In the genomic region with DNA sequence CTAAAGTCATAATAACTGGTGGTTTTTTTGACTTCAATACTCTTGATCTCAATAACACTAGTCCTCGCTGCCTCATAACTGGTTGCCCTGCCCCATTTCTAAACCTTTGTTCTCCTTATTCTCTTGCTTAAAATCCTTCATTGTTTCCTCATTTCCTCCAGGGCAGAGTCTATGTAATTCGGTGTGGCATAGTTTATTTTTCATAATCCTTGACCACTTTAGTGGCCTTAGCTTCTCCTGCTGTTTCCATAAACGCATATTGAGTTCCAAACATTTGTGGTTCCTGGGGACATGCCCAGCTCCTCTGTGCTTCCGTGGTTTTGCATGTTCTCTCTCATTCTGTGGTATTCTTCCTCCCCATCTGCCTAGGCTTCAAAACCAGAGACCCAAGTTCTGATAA, we compare ENCODE assay signal across 22 cellular contexts. TPM values are rescaled to one million over a fixed set of nuclear protein-coding genes. Genes with fewer than 3 reads are reported as not detected.
DNase-seq lines count a peak whose midpoint lies in the region; ATAC-seq and TF ChIP-seq lines count a peak whose summit lies in the region.
"Had no signal": no experiment of that assay in that cellular context is flagged by ENCODE, and none has a peak within 500 bp of the region (broad histone marks: within the 10 kb centered on the region; RNA-seq: fewer than 3 reads in every experiment).

No MANE protein-coding gene starts in this region.

- no peaks in the 10 kb centered on the region for H3K36me3 ChIP-seq in adipocyte (ENCODE audit: control insufficient read depth, insufficient read depth, low read length, severe bottlenecking)
- no peaks in the 10 kb centered on the region for H3K36me3 ChIP-seq in mesenchymal stem cell (ENCODE audit: control insufficient read depth in 1 of 2, insufficient read depth in 2 of 2, low read depth in 1 of 2, low read length in 2 of 2)
- H3K36me3 ChIP-seq: cardiac muscle cell, ovary, right lobe of liver, vagina had no signal

- H3K9ac ChIP-seq in adipocyte (ENCODE audit: low read length) (no peak overlapping the region), mesenchymal stem cell (ENCODE audit: low read length) (no peak overlapping the region)

- no peaks in the 10 kb centered on the region for H3K4me1 Mint-ChIP-seq in immature natural killer cell
- H3K4me1 Mint-ChIP-seq: naive B cell had no signal

- no peak overlapping the region for H4K91ac ChIP-seq in mesenchymal stem cell (ENCODE audit: low read length)

- H3K23ac ChIP-seq in mesenchymal stem cell (ENCODE audit: low read length in 2 of 2), result no peak overlapping the region

- H2BK5ac ChIP-seq in mesenchymal stem cell (ENCODE audit: low read depth, low read length, poor library complexity, severe bottlenecking), result no peak overlapping the region

- H3K27me3 Mint-ChIP-seq in immature natural killer cell (ENCODE audit: low read depth in 3 of 3), result peaks cover 0 to 2% (median 0%) of the 10 kb centered on the region in 3 donors

- H3K79me1 ChIP-seq in mesenchymal stem cell (replicated peaks; ENCODE audit: low read length, poor library complexity, severe bottlenecking), result no peaks in the 10 kb centered on the region

- peak; percentile 62 for DNase-seq in AG10803 (ENCODE audit: low read depth)
- peak; percentile 64 for DNase-seq in M059J (ENCODE audit: low read depth)
- DNase-seq in adipocyte (ENCODE audit: low read depth), result peak; percentile 59
- peak; percentile 45 for DNase-seq in mesenchymal stem cell
- DNase-seq in HCEC 1CT, result no peak
- no peak for DNase-seq in immature natural killer cell
- DNase-seq in DMS53 treated with DMSO at 0.1 percent for 48 hours (lab: John Stamatoyannopoulos, UW; ENCODE audit: unreplicated experiment), result no peak
- DNase-seq: activated CD4-positive, alpha-beta T cell treated with anti-CD3 and anti-CD28 coated beads for 48 hours; activated effector memory CD4-positive, alpha-beta T cell treated with anti-CD3 and anti-CD28 coated beads, Interleukin-2, amount 50 U/mL, for 16 hours; KBM-7; kidney; naive B cell; NCI-H1105 treated with DMSO at 0.1 percent for 48 hours; NCI-H510A; ovary; right lobe of liver; stimulated activated CD4-positive, alpha-beta T cell treated with anti-CD3 and anti-CD28 coated beads, Interleukin-15, amount 100 ng/mL, for 24 hours had no signal

- H3K18ac ChIP-seq in mesenchymal stem cell (ENCODE audit: low read depth in 1 of 2, low read length in 2 of 2), result no peak overlapping the region

- no peak overlapping the region for H2AK5ac ChIP-seq in mesenchymal stem cell (ENCODE audit: low read length, severe bottlenecking)

- H2AFZ ChIP-seq in mesenchymal stem cell (ENCODE audit: low read depth, low read length), result no peak overlapping the region

- WGBS in mesenchymal stem cell, result 58% methylated on average over 4 of the region's 4 CpGs

- H3K9me3 ChIP-seq in adipocyte (ENCODE audit: control insufficient read depth, low read length) (no peaks in the 10 kb centered on the region), mesenchymal stem cell (ENCODE audit: control insufficient read depth, low read length) (no peaks in the 10 kb centered on the region)
- H3K9me3 ChIP-seq: ovary, right lobe of liver, vagina had no signal

- H2BK120ac ChIP-seq in mesenchymal stem cell (ENCODE audit: low read depth, low read length), result no peak overlapping the region

- no peaks in the 10 kb centered on the region for H3K36me3 Mint-ChIP-seq in immature natural killer cell
- H3K36me3 Mint-ChIP-seq: naive B cell had no signal

- H2BK12ac ChIP-seq in mesenchymal stem cell (ENCODE audit: low read length in 2 of 2), result no peak overlapping the region

- ATAC-seq in HG02571 (IDR thresholded peaks at IDR 0.05; ENCODE audit: unreplicated experiment), result no peak
- ATAC-seq: right lobe of liver had no signal

- H3K9me3 Mint-ChIP-seq in immature natural killer cell, result peaks cover 0 to 2% (median 0%) of the 10 kb centered on the region in 6 donors
- H3K9me3 Mint-ChIP-seq: naive B cell had no signal

- H3K4me2 ChIP-seq in mesenchymal stem cell (ENCODE audit: low read length, poor library complexity, severe bottlenecking), result no peak overlapping the region

- TF ChIP-seq CTCF in AG10803 (conservative IDR thresholded peaks at IDR 0.05; ENCODE audit: low read length), result no peak

- no peak overlapping the region for H3K4me3 ChIP-seq in AG10803 (ENCODE audit: low read length)
- no peak overlapping the region for H3K4me3 ChIP-seq in adipocyte (ENCODE audit: low read length)
- no peak overlapping the region for H3K4me3 ChIP-seq in mesenchymal stem cell (ENCODE audit: insufficient read depth in 1 of 2, low read depth in 1 of 2, low read length in 2 of 2)
- H3K4me3 ChIP-seq: cardiac muscle cell, ovary, right lobe of liver, vagina had no signal

- no peak overlapping the region for H3K4me3 Mint-ChIP-seq in immature natural killer cell
- H3K4me3 Mint-ChIP-seq: naive B cell had no signal

- peaks cover 18% of the 10 kb centered on the region for H3K4me1 ChIP-seq in adipocyte (ENCODE audit: control insufficient read depth, insufficient read depth, low read length)
- no peaks in the 10 kb centered on the region for H3K4me1 ChIP-seq in mesenchymal stem cell (ENCODE audit: control insufficient read depth, insufficient read depth, low read depth, low read length)
- H3K4me1 ChIP-seq: vagina had no signal

- H3K27ac ChIP-seq in mesenchymal stem cell (ENCODE audit: low read length, poor library complexity, severe bottlenecking), result no peak overlapping the region
- H3K27ac ChIP-seq: C4-2B, cardiac muscle cell, ovary, vagina had no signal

- H3K4ac ChIP-seq in mesenchymal stem cell (ENCODE audit: low read depth in 1 of 2, low read length in 2 of 2), result no peak overlapping the region

- no peak overlapping the region for H2BK15ac ChIP-seq in mesenchymal stem cell (ENCODE audit: low read depth, poor library complexity, severe bottlenecking)

- H4K8ac ChIP-seq in mesenchymal stem cell (ENCODE audit: low read length), result no peak overlapping the region

- H3K14ac ChIP-seq in mesenchymal stem cell (ENCODE audit: low read length in 2 of 2), result no peak overlapping the region

- H3K27me3 ChIP-seq in adipocyte (replicated peaks; ENCODE audit: control insufficient read depth, insufficient read depth, low read length), result peaks cover 8% of the 10 kb centered on the region
- peaks cover 0 to 9% of the 10 kb centered on the region in 2 experiments for H3K27me3 ChIP-seq in mesenchymal stem cell (ENCODE audit: control insufficient read depth in 1 of 2, insufficient read depth in 1 of 2, low read length in 2 of 2)
- H3K27me3 ChIP-seq: cardiac muscle cell, ovary, right lobe of liver, vagina had no signal

- H3K27ac Mint-ChIP-seq in immature natural killer cell, result no peak overlapping the region
- H3K27ac Mint-ChIP-seq: naive B cell had no signal

RNA-seq across cellular contexts. Expression of gene TLCD4, which starts 19.0 kb away (rescaled TPM):
- 10.1 and 11.5 TPM in 2 replicates for total RNA-seq in M059J (2014; rRNA removed; shearing (Covaris generic))
- polyA plus RNA-seq in mesenchymal stem cell (2013, experiment 1 of 2), result 2.4 TPM
- 2.8 TPM for polyA plus RNA-seq in mesenchymal stem cell (2013, experiment 2 of 2)
- polyA plus RNA-seq in immature natural killer cell, result not detected
- total RNA-seq: A673 had no signal

RNA-seq across cellular contexts. Expression of gene ALG14, which starts 25.4 kb away (rescaled TPM):
- 1.9 and 2.1 TPM in 2 replicates for total RNA-seq in M059J (2014; rRNA removed; shearing (Covaris generic))
- polyA plus RNA-seq in mesenchymal stem cell (2013, experiment 1 of 2), result 7.6 TPM
- polyA plus RNA-seq in mesenchymal stem cell (2013, experiment 2 of 2), result 6.4 TPM
- polyA plus RNA-seq in immature natural killer cell, result 1 to 10 TPM; 3.1 to 5.4 (median 3.2) TPM

Comparison
In these comparisons a context has a peak if more than half of its experiments do, and no peak if none do; other contexts are left out.
1. DNase-seq: peak in AG10803 (single experiment), M059J (single experiment), adipocyte (single experiment) and mesenchymal stem cell (single experiment); none in HCEC 1CT (single experiment), immature natural killer cell (0 of 3) and DMS53 treated with DMSO at 0.1 percent for 48 hours (single experiment).